In genomic region chr15:89782619-89782950, GRCh38 we compare ENCODE assay signal across 11 cellular contexts. TPM values are rescaled to one million over a fixed set of nuclear protein-coding genes. Genes with fewer than 3 reads are reported as not detected.
A peak's percentile ranks its signal among the peaks of the same experiment; 100 is the strongest.
DNase-seq lines count a peak whose midpoint lies in the region; ATAC-seq and TF ChIP-seq lines count a peak whose summit lies in the region.
"Not testable (repeated sequence)": the region's sequence is repeated elsewhere in the genome, so short reads cannot be mapped to it uniquely, and the experiment has no call there.
"Had no signal": no experiment of that assay in that cellular context is flagged by ENCODE, and none has a peak within 500 bp of the region (broad histone marks: within the 10 kb centered on the region; RNA-seq: fewer than 3 reads in every experiment).

No MANE protein-coding gene starts in this region.

- dilution Hi-C loops in mammary epithelial cell (cut with HindIII; ENCODE audit: low sequenced_read_pairs) = not testable (repeated sequence)

- not testable (repeated sequence) for ATAC-seq in activated B cell treated with CpG ODN at 0.5 μM for 24 hours (ENCODE audit: low read depth); stimulated activated memory B cell treated with anti-CD40 and anti-IgM and Interleukin-4, amounts not matched to agents 10 μg/mL and 1 μg/mL and 100 μg/mL, for 72 hours
- peak; percentile 44 for ATAC-seq in foreskin keratinocyte

- peak overlapping the region; percentile 27 for H3K4me3 Mint-ChIP-seq in Caco-2 (ENCODE audit: unreplicated experiment)
- H3K4me3 Mint-ChIP-seq in activated B cell treated with CpG ODN at 0.5 μM for 24 hours = peak overlapping the region; percentile 33
- H3K4me3 Mint-ChIP-seq in stimulated activated memory B cell treated with anti-CD40 and anti-IgM and Interleukin-4, amounts not matched to agents 10 μg/mL and 1 μg/mL and 100 μg/mL, for 72 hours = peak overlapping the region; percentile 26

- BruUV-seq in Caco-2 (replicated peaks; lab: Mats Ljungman, UMichigan); mammary epithelial cell (replicated peaks; lab: Mats Ljungman, UMichigan): not testable (repeated sequence)

- DNase-seq in Caco-2, activated B cell treated with CpG ODN at 0.5 μM for 24 hours, mammary epithelial cell, foreskin keratinocyte: not testable (repeated sequence)
- DNase-seq in MV-4-11 (lab: John Stamatoyannopoulos, UW) = peak; percentile 23

- H3K36me3 Mint-ChIP-seq in Caco-2 (ENCODE audit: insufficient read depth, unreplicated experiment); activated B cell treated with CpG ODN at 0.5 μM for 24 hours (ENCODE audit: low read depth); stimulated activated memory B cell treated with anti-CD40 and anti-IgM and Interleukin-4, amounts not matched to agents 10 μg/mL and 1 μg/mL and 100 μg/mL, for 72 hours: not testable (repeated sequence)

- H3K36me3 ChIP-seq in Caco-2 (ENCODE audit: control insufficient read depth, insufficient read depth, low read length); mammary epithelial cell (ENCODE audit: insufficient read depth, low read length); mucosa of rectum (ENCODE audit: control insufficient read depth in 2 of 2, insufficient read depth in 2 of 2, low read length in 2 of 2): not testable (repeated sequence)

- not testable (repeated sequence) for H3K27me3 Mint-ChIP-seq in Caco-2 (ENCODE audit: insufficient read depth, unreplicated experiment); activated B cell treated with CpG ODN at 0.5 μM for 24 hours
- H3K27me3 Mint-ChIP-seq in stimulated activated memory B cell treated with anti-CD40 and anti-IgM and Interleukin-4, amounts not matched to agents 10 μg/mL and 1 μg/mL and 100 μg/mL, for 72 hours = peaks cover 13% of the 10 kb centered on the region

- intact Hi-C loops in Caco-2 (cut with micrococcal nuclease; ENCODE audit: unreplicated experiment) = not testable (repeated sequence)
- intact Hi-C loops in activated B cell treated with CpG ODN at 0.5 μM for 24 hours (cut with micrococcal nuclease) = loop anchor here (2.0 kb wide), 1 partner anchor 68 kb away; no protein-coding TSS in a partner anchor
- intact Hi-C loops in mammary epithelial cell (cut with micrococcal nuclease) = loop anchor here (1.0 to 5.0 kb wide), 3 partner anchors 8 to 66 kb away; no protein-coding TSS in a partner anchor

- H3K4me3 ChIP-seq in Caco-2 (ENCODE audit: low read depth, low read length); mammary epithelial cell (replicated peaks in 1 of 3; ENCODE audit: insufficient read depth in 1 of 3, low read depth in 2 of 3, low read length in 3 of 3); mucosa of rectum (ENCODE audit: low read length in 2 of 2): not testable (repeated sequence)

- CTCF ChIA-PET in Caco-2 (lab: Charles Lee) (interaction anchor here (1.0 kb wide), 1 partner anchor 22 kb away, joined by 3 read pairs; no protein-coding TSS in a partner anchor), activated B cell treated with CpG ODN at 0.5 μM for 24 hours (lab: Charles Lee) (interaction anchor here (1.2 to 2.6 kb wide), 2 partner anchors 22 to 92 kb away, joined by 3 to 11 read pairs; no protein-coding TSS in a partner anchor), mammary epithelial cell (lab: Charles Lee; ENCODE audit: low non-redundant PET) (interaction anchor here (0.6 kb wide), 1 partner anchor 659 kb away, joined by 9 read pairs; no protein-coding TSS in a partner anchor)

- H3K27ac Mint-ChIP-seq in Caco-2 (ENCODE audit: unreplicated experiment) (peak overlapping the region; percentile 68), activated B cell treated with CpG ODN at 0.5 μM for 24 hours (peak overlapping the region; percentile 76)
- peak overlapping the region; percentile 35 for H3K27ac Mint-ChIP-seq in stimulated activated memory B cell treated with anti-CD40 and anti-IgM and Interleukin-4, amounts not matched to agents 10 μg/mL and 1 μg/mL and 100 μg/mL, for 72 hours

- not testable (repeated sequence) for H2AFZ ChIP-seq in mammary epithelial cell (ENCODE audit: low read depth, low read length)

- in situ Hi-C loops in mammary epithelial cell (cut with MboI; ENCODE audit: low sequenced_read_pairs in 2 of 2) = not testable (repeated sequence)

- not testable (repeated sequence) for H3K4me2 ChIP-seq in mammary epithelial cell (ENCODE audit: insufficient read depth, low read depth, low read length)

- H3K27ac ChIP-seq in mammary epithelial cell (ENCODE audit: insufficient read depth, low read depth, low read length) (peak overlapping the region; percentile 8), foreskin keratinocyte (peak overlapping the region; percentile 94), mucosa of rectum (ENCODE audit: low read depth in 2 of 2, low read length in 2 of 2) (peak overlapping the region; percentile 93 to 97)

- H3K4me1 Mint-ChIP-seq in Caco-2 (ENCODE audit: low read depth, unreplicated experiment) (peaks cover 27% of the 10 kb centered on the region), activated B cell treated with CpG ODN at 0.5 μM for 24 hours (peaks cover 38% of the 10 kb centered on the region)
- peaks cover 41% of the 10 kb centered on the region for H3K4me1 Mint-ChIP-seq in stimulated activated memory B cell treated with anti-CD40 and anti-IgM and Interleukin-4, amounts not matched to agents 10 μg/mL and 1 μg/mL and 100 μg/mL, for 72 hours

- not testable (repeated sequence) for H3K79me2 ChIP-seq in mammary epithelial cell (ENCODE audit: insufficient read depth, low read length)

- not testable (repeated sequence) for TF ChIP-seq CTCF in Caco-2 (IDR thresholded peaks at IDR 0.05; ENCODE audit: insufficient read depth in 1 of 2, low read depth in 1 of 2, low read length in 1 of 2, severe bottlenecking in 1 of 2, unreplicated experiment in 1 of 2); activated B cell treated with CpG ODN at 0.5 μM for 24 hours (IDR thresholded peaks at IDR 0.05); mammary epithelial cell (conservative IDR thresholded peaks at IDR 0.05 in 1 of 2, IDR thresholded peaks at IDR 0.05 in 1 of 2; ENCODE audit: extremely low read depth in 1 of 2, insufficient read depth in 1 of 2, low read depth in 1 of 2, low read length in 2 of 2); foreskin keratinocyte (conservative IDR thresholded peaks at IDR 0.05)

- H4K20me1 ChIP-seq in mammary epithelial cell (ENCODE audit: insufficient read depth, low read length) = not testable (repeated sequence)

- not testable (repeated sequence) for H3K9me3 ChIP-seq in Caco-2; mammary epithelial cell (replicated peaks; ENCODE audit: insufficient read depth, low read length); mucosa of rectum (ENCODE audit: control insufficient read depth in 2 of 2, low read length in 2 of 2)

- not testable (repeated sequence) for H3K9me3 Mint-ChIP-seq in Caco-2 (ENCODE audit: unreplicated experiment); activated B cell treated with CpG ODN at 0.5 μM for 24 hours; stimulated activated memory B cell treated with anti-CD40 and anti-IgM and Interleukin-4, amounts not matched to agents 10 μg/mL and 1 μg/mL and 100 μg/mL, for 72 hours

- H3K4me1 ChIP-seq in Caco-2 (peaks cover 67% of the 10 kb centered on the region), mammary epithelial cell (ENCODE audit: insufficient read depth, low read length) (peaks cover 40% of the 10 kb centered on the region), foreskin keratinocyte (peaks cover 26% of the 10 kb centered on the region), mucosa of rectum (ENCODE audit: control insufficient read depth in 2 of 2, insufficient read depth in 2 of 2, low read length in 2 of 2) (peaks cover 43 to 68% of the 10 kb centered on the region in 2 donors)

- H3K9ac ChIP-seq in mammary epithelial cell (ENCODE audit: insufficient read depth, low read length); mucosa of rectum (ENCODE audit: low read depth in 1 of 2, low read length in 2 of 2): not testable (repeated sequence)

- POLR2A ChIA-PET in Caco-2 (lab: Charles Lee) = not testable (repeated sequence)
- POLR2A ChIA-PET in activated B cell treated with CpG ODN at 0.5 μM for 24 hours (lab: Charles Lee) = interaction anchor here (0.6 to 1.7 kb wide), 4 partner anchors 21 to 65 kb away, joined by 3 to 6 read pairs (median 4); partner anchors contain the start of gene ANPEP

- H3K27me3 ChIP-seq in Caco-2 (replicated peaks; ENCODE audit: control insufficient read depth, insufficient read depth, low read length); mammary epithelial cell (ENCODE audit: insufficient read depth, low read length); foreskin keratinocyte; mucosa of rectum (ENCODE audit: control insufficient read depth in 2 of 2, insufficient read depth in 2 of 2, low read length in 2 of 2): not testable (repeated sequence)

- 98% methylated on average over 9 of the region's 9 CpGs for WGBS in mammary epithelial cell (ENCODE audit: low coverage, missing lambda C conversion rate)

RNA-seq across cellular contexts. Expression of gene MESP2, which starts 6.5 kb away (rescaled TPM):
- total RNA-seq in Caco-2 (2022) (0.32 and 0.70 TPM in 2 replicates), activated B cell treated with CpG ODN at 0.5 μM for 24 hours (0.40 TPM in 1 of 2 replicates, not detected in the other), mammary epithelial cell (under 1 TPM in 1 of 2 donors, not detected in 1; 0.31 TPM), foreskin keratinocyte (0.88 and 1.3 TPM in 2 replicates)
- polyA plus RNA-seq in mammary epithelial cell (0.10 TPM), foreskin keratinocyte (1.2 TPM in 2 replicates)
- not detected for polyA minus RNA-seq in mammary epithelial cell
- total RNA-seq: CD4-positive, alpha-beta T cell; G401; NCI-H460 had no signal

RNA-seq across cellular contexts. Expression of gene MESP1, which starts 31.5 kb away (rescaled TPM):
- total RNA-seq in Caco-2 (2022) = 1.00 and 2.2 TPM in 2 replicates
- total RNA-seq in activated B cell treated with CpG ODN at 0.5 μM for 24 hours = 0.24 and 0.71 TPM in 2 replicates
- under 1 TPM in 1 of 2 donors, not detected in 1; under 0.01 TPM for total RNA-seq in mammary epithelial cell
- not detected for polyA plus RNA-seq in mammary epithelial cell
- not detected for polyA minus RNA-seq in mammary epithelial cell
- 0.11 and 0.14 TPM in 2 replicates for total RNA-seq in foreskin keratinocyte
- 0.47 and 0.63 TPM in 2 replicates for polyA plus RNA-seq in foreskin keratinocyte
- total RNA-seq: G401, H9 had no signal

RNA-seq across cellular contexts. Expression of gene ANPEP, which starts 32.1 kb away (rescaled TPM):
- 1.9 and 3.8 TPM in 2 replicates for total RNA-seq in Caco-2 (2022)
- total RNA-seq in activated B cell treated with CpG ODN at 0.5 μM for 24 hours = 4.5 and 4.8 TPM in 2 replicates
- 1 to 10 TPM; 4.3 to 5.9 TPM for total RNA-seq in mammary epithelial cell
- 1.5 TPM for polyA plus RNA-seq in mammary epithelial cell
- not detected for polyA minus RNA-seq in mammary epithelial cell
- 42.1 and 90.9 TPM in 2 replicates for total RNA-seq in foreskin keratinocyte
- polyA plus RNA-seq in foreskin keratinocyte = 37.0 and 78.2 TPM in 2 replicates
- total RNA-seq: G401 had no signal

Comparison
In these comparisons a context has a peak if more than half of its experiments do, and no peak if none do; other contexts are left out.
1. H3K27ac ChIP-seq: peak in every context shown above with its lines; median percentile 95 in mucosa of rectum; 94 in foreskin keratinocyte; 8 in mammary epithelial cell.